Comparison of ENCODE assay signal across 35 cellular contexts in genomic region chrX:118983513-118983912, GRCh38.
"Had no signal": no experiment of that assay in that cellular context is flagged by ENCODE, and none has a peak within 500 bp of the region (broad histone marks: within the 10 kb centered on the region; RNA-seq: fewer than 3 reads in every experiment).

No MANE protein-coding gene starts in this region.

- H3K9me3 ChIP-seq: Peyer's patch had no signal

- ATAC-seq: activated CD8-positive, alpha-beta T cell treated with anti-CD3 and anti-CD28 coated beads for 36 hours; activated T-cell treated with anti-CD3 and anti-CD28 coated beads, Interleukin-2, amount 50 U/mL, for 72 hours; activated T-helper 17 cell treated with anti-CD3 and anti-CD28 coated beads, Interleukin-2, amount 50 U/mL, for 72 hours; PC-3 had no signal

- DNase-seq: activated B cell treated with CpG ODN at 0.5 μM for 24 hours; activated CD4-positive, alpha-beta T cell treated with anti-CD3 and anti-CD28 coated beads for 48 hours; activated CD4-positive, CD25-positive, alpha-beta regulatory T cell treated with anti-CD3 and anti-CD28 coated beads, Interleukin-2, amount 50 U/mL, for 72 hours; activated CD8-positive, alpha-beta T cell treated with anti-CD3 and anti-CD28 coated beads for 36 hours; activated effector memory CD4-positive, alpha-beta T cell treated with anti-CD3 and anti-CD28 coated beads, Interleukin-2, amount 50 U/mL, for 16 hours; activated naive CD4-positive, alpha-beta T cell; activated naive CD4-positive, alpha-beta T cell treated with anti-CD3 and anti-CD28 coated beads, Interleukin-2, amount 50 U/mL, for 16 hours; activated naive CD8-positive, alpha-beta T cell treated with anti-CD3 and anti-CD28 coated beads for 36 hours; activated T-cell treated with anti-CD3 and anti-CD28 coated beads, Interleukin-2, amount 50 U/mL, for 1 hour; activated T-cell treated with anti-CD3 and anti-CD28 coated beads, Interleukin-2, amount 50 U/mL, for 72 hours; amniotic stem cell; aorta; brain microvascular endothelial cell; central memory CD4-positive, alpha-beta T cell; NCI-H1105; NCI-H1417 treated with DMSO at 0.1 percent for 48 hours; NCI-H187 treated with DMSO at 0.1 percent for 48 hours; NCI-H2081; NCI-H2171 treated with DMSO at 0.1 percent for 48 hours; NCI-H2227 treated with DMSO at 0.1 percent for 48 hours; NCI-H446; NCI-H510A treated with DMSO at 0.1 percent for 48 hours; NCI-H526 treated with DMSO at 0.1 percent for 48 hours; NK-92 treated with Interleukin-12 subunit alpha and Interleukin-12 subunit beta, amount 100 ng/mL, for 24 hours; PC-3; Peyer's patch; RPMI8226; SIG-M5; SW 1271; T-helper 1 cell; T-helper 2 cell; T-helper 9 cell had no signal

- H3K27me3 ChIP-seq: brain microvascular endothelial cell, Peyer's patch had no signal

- H3K27ac ChIP-seq: brain microvascular endothelial cell, KMS-11, Peyer's patch, VCaP had no signal

- H3K9ac ChIP-seq: KMS-11 had no signal

- H3K4me3 ChIP-seq: Peyer's patch had no signal

- H3K36me3 ChIP-seq: brain microvascular endothelial cell, Peyer's patch had no signal

- H3K4me1 ChIP-seq: Peyer's patch had no signal
